22 cellular contexts compared by ENCODE assay signal in genomic region chr1:63277195-63278192, GRCh38. TPM values are rescaled to one million over a fixed set of nuclear protein-coding genes. Genes with fewer than 3 reads are reported as not detected.
"Had no signal": no experiment of that assay in that cellular context is flagged by ENCODE, and none has a peak within 500 bp of the region (broad histone marks: within the 10 kb centered on the region; RNA-seq: fewer than 3 reads in every experiment).

No MANE protein-coding gene starts in this region.

- H3K4me3 Mint-ChIP-seq: central memory CD8-positive, alpha-beta T cell; dendritic cell treated with granulocyte-macrophage colony-stimulating factor and Interleukin-4, amounts not matched to agents 40 ng/mL and 50 ng/mL, for 4 days; effector memory CD8-positive, alpha-beta T cell; natural killer cell; stimulated activated naive CD8-positive, alpha-beta T cell treated with anti-CD3 and anti-CD28 coated beads, Interleukin-15, Interleukin-2, amounts not matched to agents 100 ng/mL and 50 ng/mL, for 24 hours had no signal

- H3K4me1 ChIP-seq: lower lobe of right lung, testis, uterus had no signal

- H3K9me3 Mint-ChIP-seq: activated naive CD4-positive, alpha-beta T cell treated with anti-CD3 and anti-CD28 coated beads, Interleukin-2, amount 50 U/mL, for 72 hours; brain; central memory CD8-positive, alpha-beta T cell; dendritic cell treated with granulocyte-macrophage colony-stimulating factor and Interleukin-4, amounts not matched to agents 40 ng/mL and 50 ng/mL, for 4 days; effector memory CD8-positive, alpha-beta T cell; natural killer cell; stimulated activated naive CD8-positive, alpha-beta T cell treated with anti-CD3 and anti-CD28 coated beads, Interleukin-15, Interleukin-2, amounts not matched to agents 100 ng/mL and 50 ng/mL, for 24 hours had no signal

- H3K9me3 ChIP-seq: lower lobe of right lung, testis, uterus had no signal

- H3K27ac Mint-ChIP-seq: activated naive CD4-positive, alpha-beta T cell treated with anti-CD3 and anti-CD28 coated beads, Interleukin-2, amount 50 U/mL, for 72 hours; dendritic cell treated with granulocyte-macrophage colony-stimulating factor and Interleukin-4, amounts not matched to agents 40 ng/mL and 50 ng/mL, for 4 days; effector memory CD8-positive, alpha-beta T cell; natural killer cell; stimulated activated naive CD8-positive, alpha-beta T cell treated with anti-CD3 and anti-CD28 coated beads, Interleukin-15, Interleukin-2, amounts not matched to agents 100 ng/mL and 50 ng/mL, for 24 hours had no signal

- H3K4me1 Mint-ChIP-seq: central memory CD8-positive, alpha-beta T cell; natural killer cell had no signal

- H3K36me3 ChIP-seq: lower lobe of right lung, uterus had no signal

- H3K27me3 ChIP-seq: testis had no signal

- ATAC-seq: activated naive CD4-positive, alpha-beta T cell treated with anti-CD3 and anti-CD28 coated beads, Interleukin-2, amount 50 U/mL, for 72 hours; effector memory CD8-positive, alpha-beta T cell; lower lobe of right lung; natural killer cell had no signal

- DNase-seq: activated CD4-positive, alpha-beta T cell treated with anti-CD3 and anti-CD28 coated beads, Interleukin-2, amount 50 U/mL, for 4 hours; activated CD4-positive, CD25-positive, alpha-beta regulatory T cell treated with anti-CD3 and anti-CD28 coated beads, Interleukin-2, amount 50 U/mL, for 72 hours; activated effector memory CD4-positive, alpha-beta T cell treated with anti-CD3 and anti-CD28 coated beads, Interleukin-2, amount 50 U/mL, for 16 hours; activated T-cell treated with anti-CD3 and anti-CD28 coated beads, Interleukin-2, amount 50 U/mL, for 1 hour; amniotic stem cell; effector memory CD8-positive, alpha-beta T cell; hypothalamus; kidney glomerular epithelial cell; lower lobe of right lung; natural killer cell; stimulated activated CD4-positive, alpha-beta T cell treated with anti-CD3 and anti-CD28 coated beads, Interleukin-4, amount 100 ng/mL, for 1 hour; stimulated activated CD8-positive, alpha-beta memory T cell treated with anti-CD3 and anti-CD28 coated beads, Interleukin-4, amount 100 ng/mL, for 48 hours; testis; uterus had no signal

- H3K36me3 Mint-ChIP-seq: activated naive CD4-positive, alpha-beta T cell treated with anti-CD3 and anti-CD28 coated beads, Interleukin-2, amount 50 U/mL, for 72 hours; brain; natural killer cell had no signal

- H3K4me3 ChIP-seq: lower lobe of right lung, testis, uterus had no signal

- H3K27ac ChIP-seq: lower lobe of right lung, testis, uterus had no signal

RNA-seq across cellular contexts. Expression of gene FOXD3, which starts 44.9 kb away (rescaled TPM):
- total RNA-seq: activated naive CD4-positive, alpha-beta T cell treated with anti-CD3 and anti-CD28 coated beads, Interleukin-2, amount 50 U/mL, for 72 hours; epithelial cell of proximal tubule; glomerular endothelial cell; lower lobe of right lung; natural killer cell; T-helper 1 cell treated with Interleukin-12 subunit alpha and Interleukin-12 subunit beta and Interleukin-4 antibody, amounts not matched to agents 30 ng/mL and 1 ng/mL, for 36 hours had no signal
